Comparison of ENCODE assay signal across 8 cellular contexts in genomic region chr22:17876303-17877242, GRCh38.
A peak's percentile ranks its signal among the peaks of the same experiment; 100 is the strongest.
DNase-seq lines count a peak whose midpoint lies in the region; ATAC-seq, FAIRE-seq and TF ChIP-seq lines count a peak whose summit lies in the region.
"Not testable (repeated sequence)": the region's sequence is repeated elsewhere in the genome, so short reads cannot be mapped to it uniquely, and the experiment has no call there.

No MANE protein-coding gene starts in this region.

- not testable (repeated sequence) for H3K36me3 ChIP-seq in A673 (ENCODE audit: insufficient read depth, low read length, poor library complexity, severe bottlenecking); small intestine (ENCODE audit: control insufficient read depth in 2 of 2, insufficient read depth in 2 of 2, low read length in 2 of 2)
- H3K36me3 ChIP-seq in body of pancreas (replicated peaks in 1 of 2; ENCODE audit: insufficient read depth in 1 of 2, low read depth in 2 of 2) (peaks cover 3 to 12% of the 10 kb centered on the region in 2 donors), liver (ENCODE audit: control insufficient read depth in 4 of 4, insufficient read depth in 3 of 4, low read depth in 1 of 4, low read length in 3 of 4) (peaks cover 5 to 26% (median 15%) of the 10 kb centered on the region in 4 donors)

- CTCF ChIA-PET in A673 (lab: Charles Lee): not testable (repeated sequence)

- POLR2A ChIA-PET in A673 (lab: Charles Lee; ENCODE audit: low non-redundant PET): not testable (repeated sequence)

- ATAC-seq in body of pancreas (peak; percentile 33), esophagus mucosa (peak; percentile 20)

- not testable (repeated sequence) for H3K27me3 ChIP-seq in A673 (replicated peaks; ENCODE audit: insufficient read depth, low read depth, low read length, poor library complexity); body of pancreas; liver (ENCODE audit: control insufficient read depth in 4 of 4, insufficient read depth in 4 of 4, low read length in 3 of 4); small intestine (ENCODE audit: control insufficient read depth in 2 of 2, insufficient read depth in 2 of 2, low read length in 2 of 2)

- not testable (repeated sequence) for H3K9ac ChIP-seq in liver (ENCODE audit: low read depth in 1 of 2, low read length in 2 of 2)

- peak; percentile 42 for DNase-seq in A673 (ENCODE audit: low spot score)
- not testable (repeated sequence) for DNase-seq in GM13977 (ENCODE audit: low spot score)
- DNase-seq in NAMALWA (ENCODE audit: low spot score): peak; percentile 20
- DNase-seq in SW480 (ENCODE audit: low spot score): peak; percentile 4
- DNase-seq in body of pancreas: peak in 2 of 4 donors; percentile 28 to 34
- DNase-seq in small intestine: peak; percentile 40

- not testable (repeated sequence) for H3K4me3 ChIP-seq in A673 (ENCODE audit: low read depth, low read length, poor library complexity, severe bottlenecking); body of pancreas; liver (ENCODE audit: low read depth in 1 of 3, low read length in 3 of 3); small intestine (ENCODE audit: low read depth in 1 of 2, low read length in 2 of 2)

- H3K4me1 ChIP-seq in A673 (ENCODE audit: insufficient read depth, low read length, poor library complexity, severe bottlenecking); body of pancreas; small intestine (ENCODE audit: control insufficient read depth in 2 of 2, insufficient read depth in 1 of 2, low read depth in 1 of 2, low read length in 1 of 2): not testable (repeated sequence)
- peaks cover 0 to 21% (median 12%) of the 10 kb centered on the region in 4 donors for H3K4me1 ChIP-seq in liver (ENCODE audit: control insufficient read depth in 4 of 4, insufficient read depth in 4 of 4, low read length in 3 of 4)

- FAIRE-seq in small intestine (lab: Jason Lieb, UNC): peak; percentile 51

- not testable (repeated sequence) for H3K9me3 ChIP-seq in A673 (ENCODE audit: low read depth, low read length, poor library complexity, severe bottlenecking); body of pancreas; liver (ENCODE audit: control insufficient read depth in 4 of 4, low read length in 3 of 4); small intestine (ENCODE audit: control insufficient read depth, low read depth)

- not testable (repeated sequence) for TF ChIP-seq CTCF in A673 (conservative IDR thresholded peaks at IDR 0.05; ENCODE audit: low read depth, low read length); liver (IDR thresholded peaks at IDR 0.05; ENCODE audit: low read depth, low read length, missing input control)
- TF ChIP-seq CTCF in GM13977 (IDR thresholded peaks at IDR 0.05; ENCODE audit: extremely low read depth, insufficient read depth, missing control alignments) (peak; percentile 28), body of pancreas (IDR thresholded peaks at IDR 0.05) (peak in 2 of 7 experiments; percentile 7 to 10)

- intact Hi-C loops in A673 (cut with micrococcal nuclease; ENCODE audit: unreplicated experiment); body of pancreas (cut with DNase I): not testable (repeated sequence)

- H3K27ac ChIP-seq in A673 (ENCODE audit: low read depth, low read length, poor library complexity, severe bottlenecking); body of pancreas; liver (ENCODE audit: low read depth in 1 of 2, low read length in 2 of 2); small intestine (ENCODE audit: low read depth in 1 of 2, low read length in 1 of 2): not testable (repeated sequence)

- not testable (repeated sequence) for TF ChIP-seq POLR2A in body of pancreas (IDR thresholded peaks at IDR 0.05)

- WGBS in body of pancreas, 2 donors: 52 to 57% methylated on average over 3 to 4 of the region's 4 CpGs
- WGBS in liver: 85% methylated on average over 4 of the region's 4 CpGs
- 44 to 91% (median 76%) methylated on average over 4 of the region's 4 CpGs for WGBS in small intestine, 3 donors

- not testable (repeated sequence) for TF ChIP-seq RAD21 in liver (IDR thresholded peaks at IDR 0.05)

- TSS peak; percentile 13 for BruUV-seq in A673 (replicated peaks; lab: Mats Ljungman, UMichigan)

- in situ Hi-C loops in GM13977 (cut with MboI; ENCODE audit: low pct_unique_long_range_greater_than_20kb, low sequenced_read_pairs, unreplicated experiment): not testable (repeated sequence)

TF ChIP-seq in liver, 16 proteins besides CTCF, POLR2A, EP300 and RAD21:
- TF ChIP-seq NR2F2 (IDR thresholded peaks at IDR 0.05) (peak; percentile 95), RXRA (IDR thresholded peaks at IDR 0.05) (peak in 1 of 2 donors; percentile 14)
